12 cellular contexts compared by ENCODE assay signal in genomic region chr3:189981668-189982067, GRCh38.
A peak's percentile ranks its signal among the peaks of the same experiment; 100 is the strongest.
DNase-seq lines count a peak whose midpoint lies in the region; ATAC-seq and TF ChIP-seq lines count a peak whose summit lies in the region.
"Had no signal": no experiment of that assay in that cellular context is flagged by ENCODE, and none has a peak within 500 bp of the region (broad histone marks: within the 10 kb centered on the region; RNA-seq: fewer than 3 reads in every experiment).

No MANE protein-coding gene starts in this region.

- H3K36me3 Mint-ChIP-seq in type B pancreatic cell = peaks cover 11% of the 10 kb centered on the region
- H3K36me3 Mint-ChIP-seq: naive B cell had no signal

- H3K27me3 ChIP-seq in right atrium auricular region (no peaks in the 10 kb centered on the region), lung (ENCODE audit: control insufficient read depth, insufficient read depth) (no peaks in the 10 kb centered on the region), aorta (ENCODE audit: control insufficient read depth in 1 of 2, insufficient read depth in 2 of 2, low read length in 1 of 2) (no peaks in the 10 kb centered on the region)

- TF ChIP-seq CTCF in right atrium auricular region (IDR thresholded peaks at IDR 0.05) = no peak
- TF ChIP-seq CTCF in cardiac fibroblast (IDR thresholded peaks at IDR 0.05; ENCODE audit: low read depth, low read length) = no peak
- no peak for TF ChIP-seq CTCF in lung (IDR thresholded peaks at IDR 0.05; ENCODE audit: control extremely low read depth, extremely low read depth)
- TF ChIP-seq CTCF in type B pancreatic cell (conservative IDR thresholded peaks at IDR 0.05) = no peak

- ATAC-seq in Right ventricle myocardium inferior (peak; percentile 86), lung (ENCODE audit: insufficient read depth, low FRiP score) (peak; percentile 51), aorta (ENCODE audit: low FRiP score) (peak; percentile 73)
- ATAC-seq: esophagus mucosa had no signal

- H3K9me3 Mint-ChIP-seq in type B pancreatic cell = no peaks in the 10 kb centered on the region
- H3K9me3 Mint-ChIP-seq: naive B cell had no signal

- no peak for DNase-seq in Right ventricle myocardium inferior (ENCODE audit: missing footprints)
- no peak for DNase-seq in right atrium auricular region (ENCODE audit: low spot score)
- DNase-seq in cardiac fibroblast (ENCODE audit: low read depth in 2 of 2) = peak; percentile 85 to 95
- DNase-seq in lung (ENCODE audit: low spot score) = no peak
- no peak for DNase-seq in aorta
- no peak for DNase-seq in NCI-H1048 (lab: John Stamatoyannopoulos, UW)
- DNase-seq in head of caudate nucleus = no peak
- DNase-seq in type B pancreatic cell (ENCODE audit: extremely low spot score, unreplicated experiment) = no peak
- DNase-seq: 8988T; activated effector memory CD4-positive, alpha-beta T cell treated with anti-CD3 and anti-CD28 coated beads, Interleukin-2, amount 50 U/mL, for 16 hours; naive B cell had no signal

- no peaks in the 10 kb centered on the region for H3K9me3 ChIP-seq in right atrium auricular region
- no peaks in the 10 kb centered on the region for H3K9me3 ChIP-seq in lung (ENCODE audit: control insufficient read depth in 2 of 2, insufficient read depth in 1 of 2, low read length in 1 of 2)
- no peaks in the 10 kb centered on the region for H3K9me3 ChIP-seq in aorta (ENCODE audit: control insufficient read depth, low read length)

- no peak overlapping the region for H3K27ac Mint-ChIP-seq in type B pancreatic cell
- H3K27ac Mint-ChIP-seq: naive B cell had no signal

- H3K27ac ChIP-seq in right atrium auricular region (no peak overlapping the region), lung (ENCODE audit: low read depth in 1 of 2, low read length in 1 of 2) (no peak overlapping the region), aorta (ENCODE audit: low read depth in 1 of 2, low read length in 2 of 2) (no peak overlapping the region)

- H3K36me3 ChIP-seq in right atrium auricular region (no peaks in the 10 kb centered on the region), lung (ENCODE audit: control insufficient read depth in 2 of 2, insufficient read depth in 2 of 2, low read length in 2 of 2) (no peaks in the 10 kb centered on the region), aorta (ENCODE audit: control insufficient read depth in 1 of 2, insufficient read depth in 2 of 2, low read length in 1 of 2) (no peaks in the 10 kb centered on the region)

- H3K4me3 ChIP-seq in right atrium auricular region (no peak overlapping the region), cardiac fibroblast (replicated peaks in 1 of 2; ENCODE audit: low read depth in 2 of 2, low read length in 2 of 2) (no peak overlapping the region), lung (no peak overlapping the region), aorta (ENCODE audit: low read length in 2 of 2) (no peak overlapping the region)

- intact Hi-C loops in Right ventricle myocardium inferior (cut with DNase I) = no loop called here
- intact Hi-C loops in aorta (cut with DNase I) = no loop called here
- intact Hi-C loops in head of caudate nucleus (cut with DNase I) = no loop called here

- H3K4me1 ChIP-seq in right atrium auricular region (peaks cover 0 to 16% of the 10 kb centered on the region in 2 donors), lung (ENCODE audit: control insufficient read depth in 2 of 2, insufficient read depth in 2 of 2, low read length in 2 of 2) (peaks cover 0 to 16% of the 10 kb centered on the region in 2 donors), aorta (ENCODE audit: control insufficient read depth in 1 of 2, insufficient read depth in 2 of 2, low read length in 2 of 2) (no peaks in the 10 kb centered on the region)

- no peak overlapping the region for H3K4me3 Mint-ChIP-seq in type B pancreatic cell
- H3K4me3 Mint-ChIP-seq: naive B cell had no signal

- no peaks in the 10 kb centered on the region for H3K27me3 Mint-ChIP-seq in type B pancreatic cell

- peaks cover 5% of the 10 kb centered on the region for H3K4me1 Mint-ChIP-seq in type B pancreatic cell (ENCODE audit: unreplicated experiment)
- H3K4me1 Mint-ChIP-seq: naive B cell had no signal

Comparison
In these comparisons a context has a peak if more than half of its experiments do, and no peak if none do; other contexts are left out.
1. DNase-seq: peak in cardiac fibroblast (2 of 2); none in Right ventricle myocardium inferior (single experiment), right atrium auricular region (single experiment), lung (single experiment), aorta (0 of 2), NCI-H1048 (single experiment), head of caudate nucleus (0 of 42) and type B pancreatic cell (single experiment).
2. Peak in every context shown above with its lines, with median percentiles within 50 percentile points of each other: ATAC-seq.